ENCODE assay signal across 8 cellular contexts in genomic region chr2:70190413-70191243, GRCh38. TPM values are rescaled to one million over a fixed set of nuclear protein-coding genes. Genes with fewer than 3 reads are reported as not detected.
DNase-seq lines count a peak whose midpoint lies in the region; ATAC-seq and TF ChIP-seq lines count a peak whose summit lies in the region.

C2orf42 (minus strand) TSS chr2:70191019; CDS start chr2:70181985, 9,034 bp downstream.

- intact Hi-C loops in colonic mucosa (cut with DNase I) = loop anchor here (10.0 kb wide), 1 partner anchor 104 kb away; the partner anchor contains the start of gene SNRPG

- peak; percentile 87 for DNase-seq in GM19240 (ENCODE audit: insufficient read length, low spot score)
- DNase-seq in NCI-H526 (lab: John Stamatoyannopoulos, UW) = peak; percentile 96 to 98
- peak; percentile 98 for DNase-seq in activated CD4-positive, alpha-beta T cell treated with anti-CD3 and anti-CD28 coated beads for 48 hours
- DNase-seq in colonic mucosa = peak; percentile 96
- peak; percentile 92 to 96 for DNase-seq in stimulated activated CD4-positive, alpha-beta T cell treated with anti-CD3 and anti-CD28 coated beads, Interleukin-1b, Interleukin-23, amount 100 ng/mL, for 4 hours (ENCODE audit: low read depth in 2 of 2)

- H3K4me1 ChIP-seq in BLaER1 = peaks cover 8% of the 10 kb centered on the region; the same call in 1 of the 2 replicates
- no peaks in the 10 kb centered on the region for H3K4me1 ChIP-seq in colonic mucosa

- no peak for TF ChIP-seq CTCF in colonic mucosa (IDR thresholded peaks at IDR 0.05)

- peak within 1 kb of the TSS; percentile 82 for H3K4me2 ChIP-seq in BLaER1

- no peaks in the 10 kb centered on the region for H3K9me3 ChIP-seq in BLaER1
- H3K9me3 ChIP-seq in colonic mucosa = no peaks in the 10 kb centered on the region

- H3K27ac ChIP-seq in BLaER1 = peak within 1 kb of the TSS; percentile 98
- H3K27ac ChIP-seq in colonic mucosa = peak within 1 kb of the TSS; percentile 88
- H3K27ac ChIP-seq in layer of hippocampus (ENCODE audit: low read depth, low read length) = peak within 1 kb of the TSS; percentile 98

- peak; percentile 80 for ATAC-seq in HG03460 (IDR thresholded peaks at IDR 0.05; ENCODE audit: unreplicated experiment)

- no peaks in the 10 kb centered on the region for H3K27me3 ChIP-seq in BLaER1
- no peaks in the 10 kb centered on the region for H3K27me3 ChIP-seq in colonic mucosa
- H3K27me3 ChIP-seq in layer of hippocampus (ENCODE audit: control insufficient read depth, insufficient read depth, low read length) = no peaks in the 10 kb centered on the region

- H4K20me1 ChIP-seq in BLaER1 = no peaks in the 10 kb centered on the region

- H3K4me3 ChIP-seq in BLaER1 = peak within 1 kb of the TSS; percentile 73
- H3K4me3 ChIP-seq in colonic mucosa = peak within 1 kb of the TSS; percentile 70

- peak within 1 kb of the TSS; percentile 96 for H3K9ac ChIP-seq in BLaER1
- H3K9ac ChIP-seq in colonic mucosa (ENCODE audit: low read depth in 2 of 2, low read length in 2 of 2) = peak within 1 kb of the TSS; percentile 73 to 94

- no peaks in the 10 kb centered on the region for H3K36me3 ChIP-seq in BLaER1
- H3K36me3 ChIP-seq in colonic mucosa = no peaks in the 10 kb centered on the region

RNA-seq across cellular contexts. Expression of gene C2orf42, which starts in this region (rescaled TPM):
- total RNA-seq in colonic mucosa = 10 to 100 TPM in 1 of 2 donors, 1 to 10 TPM in 1; 7.1 to 11.4 TPM

Comparison
In these comparisons a context has a peak if more than half of its experiments do, and no peak if none do; other contexts are left out.
1. Peak in every context shown above with its lines: DNase-seq, ATAC-seq, H3K4me3 ChIP-seq and H3K27ac ChIP-seq.